16 cellular contexts compared by ENCODE assay signal in the genomic region with DNA sequence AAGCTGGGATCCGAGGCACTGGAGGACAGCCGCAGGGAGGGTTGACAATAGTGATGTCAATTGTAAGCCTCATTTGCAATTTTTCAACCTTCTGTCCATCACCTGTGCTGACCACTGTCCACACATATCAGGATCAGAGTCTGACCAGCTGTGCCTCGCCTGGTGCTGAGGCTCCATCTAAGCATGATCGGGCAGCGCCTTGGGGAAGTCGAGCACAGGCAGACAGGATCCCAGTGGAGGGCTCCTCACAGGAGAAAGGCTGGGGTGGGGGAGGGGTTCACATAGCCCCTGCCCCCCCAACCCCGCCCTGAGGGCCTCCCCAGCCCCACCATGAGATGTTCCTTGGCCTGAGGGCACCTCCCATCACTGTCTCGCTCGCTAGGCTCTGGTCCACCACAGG.
A peak's percentile ranks its signal among the peaks of the same experiment; 100 is the strongest.
DNase-seq lines count a peak whose midpoint lies in the region; ATAC-seq and TF ChIP-seq lines count a peak whose summit lies in the region.
"Had no signal": no experiment of that assay in that cellular context is flagged by ENCODE, and none has a peak within 500 bp of the region (broad histone marks: within the 10 kb centered on the region; RNA-seq: fewer than 3 reads in every experiment).

No MANE protein-coding gene starts in this region.

- H3K4me1 ChIP-seq in breast epithelium (no peaks in the 10 kb centered on the region), gastroesophageal sphincter (peaks cover 0 to 12% (median under 1%) of the 10 kb centered on the region in 3 donors), sigmoid colon (peaks cover 0 to 32% (median 16%) of the 10 kb centered on the region in 4 donors)
- H3K4me1 ChIP-seq: A549 had no signal

- H3K27me3 Mint-ChIP-seq in MCF 10A (ENCODE audit: insufficient read depth, unreplicated experiment): no peaks in the 10 kb centered on the region
- peaks cover 6% of the 10 kb centered on the region for H3K27me3 Mint-ChIP-seq in activated CD8-positive, alpha-beta T cell treated with anti-CD3 and anti-CD28 coated beads for 36 hours

- POLR2A ChIA-PET in MCF 10A (lab: Yijun Ruan, JAX): no interaction called here
- POLR2A ChIA-PET in activated CD8-positive, alpha-beta T cell treated with anti-CD3 and anti-CD28 coated beads for 36 hours (lab: Charles Lee): no interaction called here

- peaks cover 21% of the 10 kb centered on the region for H3K36me3 Mint-ChIP-seq in MCF 10A (ENCODE audit: insufficient read depth, unreplicated experiment)
- no peaks in the 10 kb centered on the region for H3K36me3 Mint-ChIP-seq in activated CD8-positive, alpha-beta T cell treated with anti-CD3 and anti-CD28 coated beads for 36 hours (ENCODE audit: low read depth)

- CTCF ChIA-PET in MCF 10A (lab: Yijun Ruan, JAX): no interaction called here
- CTCF ChIA-PET in activated CD8-positive, alpha-beta T cell treated with anti-CD3 and anti-CD28 coated beads for 36 hours (lab: Charles Lee): no interaction called here

- DNase-seq in MCF 10A (ENCODE audit: unreplicated experiment) (no peak), breast epithelium (ENCODE audit: low spot score in 2 of 2) (no peak), sigmoid colon (peak; percentile 57), HuH-7.5 (ENCODE audit: low spot score) (no peak)
- DNase-seq in activated CD8-positive, alpha-beta T cell treated with anti-CD3 and anti-CD28 coated beads for 36 hours: no peak
- no peak for DNase-seq in stimulated activated naive CD8-positive, alpha-beta T cell treated with anti-CD3 and anti-CD28 coated beads, Interleukin-15, Interleukin-2, amounts not matched to agents 100 U/mL and 50 U/mL, for 24 hours
- DNase-seq: AML-193; Caco-2; CD4-positive, alpha-beta T cell; H7 had no signal

- BruUV-seq in MCF 10A (replicated peaks; lab: Mats Ljungman, UMichigan): no TSS peak

- TF ChIP-seq EP300 in gastroesophageal sphincter (IDR thresholded peaks at IDR 0.05) (no peak), sigmoid colon (IDR thresholded peaks at IDR 0.05) (no peak)

- WGBS in gastroesophageal sphincter (ENCODE audit: low coverage in 1 of 2), 2 donors: 90% methylated on average over 2 to 3 of the region's 9 CpGs
- 93 to 97% methylated on average over 9 of the region's 9 CpGs for WGBS in sigmoid colon, 2 donors

- intact Hi-C loops in MCF 10A (cut with micrococcal nuclease) (no loop called here), breast epithelium (cut with DNase I; ENCODE audit: low total_unique reads) (no loop called here), sigmoid colon (cut with DNase I) (loop anchor here (5.0 kb wide), 1 partner anchor 44 kb away; no protein-coding TSS in a partner anchor)
- intact Hi-C loops in activated CD8-positive, alpha-beta T cell treated with anti-CD3 and anti-CD28 coated beads for 36 hours (cut with micrococcal nuclease): no loop called here

- H3K27ac ChIP-seq in breast epithelium: no peak overlapping the region
- peak overlapping the region in 3 of 4 donors; percentile 25 to 83 (median 57) for H3K27ac ChIP-seq in gastroesophageal sphincter
- H3K27ac ChIP-seq in sigmoid colon: peak overlapping the region in 2 of 4 donors; percentile 4 to 30
- H3K27ac ChIP-seq: 22Rv1, A549, C4-2B had no signal

- H3K4me3 Mint-ChIP-seq in MCF 10A (ENCODE audit: unreplicated experiment): no peak overlapping the region
- H3K4me3 Mint-ChIP-seq in activated CD8-positive, alpha-beta T cell treated with anti-CD3 and anti-CD28 coated beads for 36 hours: no peak overlapping the region
- H3K4me3 Mint-ChIP-seq: CD4-positive, alpha-beta T cell; GM23338 had no signal

- no peak for TF ChIP-seq POLR2A in breast epithelium (IDR thresholded peaks at IDR 0.05)
- TF ChIP-seq POLR2A in gastroesophageal sphincter (IDR thresholded peaks at IDR 0.05): no peak
- TF ChIP-seq POLR2A in sigmoid colon (IDR thresholded peaks at IDR 0.05): no peak

- H3K36me3 ChIP-seq in breast epithelium: no peaks in the 10 kb centered on the region
- H3K36me3 ChIP-seq in gastroesophageal sphincter: peaks cover 0 to 100% of the 10 kb centered on the region in 2 donors
- H3K36me3 ChIP-seq in sigmoid colon: peaks cover 72 to 96% (median 85%) of the 10 kb centered on the region in 4 donors

- no peaks in the 10 kb centered on the region for H3K9me3 Mint-ChIP-seq in MCF 10A (ENCODE audit: unreplicated experiment)
- no peaks in the 10 kb centered on the region for H3K9me3 Mint-ChIP-seq in activated CD8-positive, alpha-beta T cell treated with anti-CD3 and anti-CD28 coated beads for 36 hours
- H3K9me3 Mint-ChIP-seq: CD4-positive, alpha-beta T cell had no signal

- H3K27ac Mint-ChIP-seq in MCF 10A (ENCODE audit: low read depth, unreplicated experiment): peak overlapping the region; percentile 19
- H3K27ac Mint-ChIP-seq in activated CD8-positive, alpha-beta T cell treated with anti-CD3 and anti-CD28 coated beads for 36 hours: no peak overlapping the region
- H3K27ac Mint-ChIP-seq: CD4-positive, alpha-beta T cell; GM23338 had no signal

- peaks cover 5% of the 10 kb centered on the region for H3K4me1 Mint-ChIP-seq in MCF 10A (ENCODE audit: insufficient read depth, unreplicated experiment)
- no peaks in the 10 kb centered on the region for H3K4me1 Mint-ChIP-seq in activated CD8-positive, alpha-beta T cell treated with anti-CD3 and anti-CD28 coated beads for 36 hours (ENCODE audit: low read depth)
- H3K4me1 Mint-ChIP-seq: GM23338 had no signal

- no peaks in the 10 kb centered on the region for H3K27me3 ChIP-seq in breast epithelium
- no peaks in the 10 kb centered on the region for H3K27me3 ChIP-seq in gastroesophageal sphincter
- no peaks in the 10 kb centered on the region for H3K27me3 ChIP-seq in sigmoid colon

- TF ChIP-seq CTCF in MCF 10A (IDR thresholded peaks at IDR 0.05; ENCODE audit: unreplicated experiment): no peak
- TF ChIP-seq CTCF in breast epithelium (IDR thresholded peaks at IDR 0.05): no peak
- no peak for TF ChIP-seq CTCF in gastroesophageal sphincter (IDR thresholded peaks at IDR 0.05)
- TF ChIP-seq CTCF in sigmoid colon (IDR thresholded peaks at IDR 0.05): no peak
- TF ChIP-seq CTCF in activated CD8-positive, alpha-beta T cell treated with anti-CD3 and anti-CD28 coated beads for 36 hours (IDR thresholded peaks at IDR 0.05): no peak

- H3K4me3 ChIP-seq in breast epithelium (no peak overlapping the region), gastroesophageal sphincter (no peak overlapping the region), sigmoid colon (no peak overlapping the region)
- H3K4me3 ChIP-seq: A549, GM23338 had no signal

- no peak for ATAC-seq in gastroesophageal sphincter
- ATAC-seq in activated CD8-positive, alpha-beta T cell treated with anti-CD3 and anti-CD28 coated beads for 36 hours: no peak
- no peak for ATAC-seq in stimulated activated naive CD8-positive, alpha-beta T cell treated with anti-CD3 and anti-CD28 coated beads, Interleukin-15, Interleukin-2, amounts not matched to agents 100 U/mL and 50 U/mL, for 24 hours
- ATAC-seq: A549, GM23338, HCT116 had no signal

- no peaks in the 10 kb centered on the region for H3K9me3 ChIP-seq in breast epithelium
- H3K9me3 ChIP-seq in gastroesophageal sphincter: no peaks in the 10 kb centered on the region
- no peaks in the 10 kb centered on the region for H3K9me3 ChIP-seq in sigmoid colon
- H3K9me3 ChIP-seq: A549 had no signal

Comparison
In these comparisons a context has a peak if more than half of its experiments do, and no peak if none do; other contexts are left out.
1. H3K27ac ChIP-seq: peak in gastroesophageal sphincter (3 of 4); none in breast epithelium (0 of 2).